1 cellular context compared by ENCODE assay signal in the genomic region with DNA sequence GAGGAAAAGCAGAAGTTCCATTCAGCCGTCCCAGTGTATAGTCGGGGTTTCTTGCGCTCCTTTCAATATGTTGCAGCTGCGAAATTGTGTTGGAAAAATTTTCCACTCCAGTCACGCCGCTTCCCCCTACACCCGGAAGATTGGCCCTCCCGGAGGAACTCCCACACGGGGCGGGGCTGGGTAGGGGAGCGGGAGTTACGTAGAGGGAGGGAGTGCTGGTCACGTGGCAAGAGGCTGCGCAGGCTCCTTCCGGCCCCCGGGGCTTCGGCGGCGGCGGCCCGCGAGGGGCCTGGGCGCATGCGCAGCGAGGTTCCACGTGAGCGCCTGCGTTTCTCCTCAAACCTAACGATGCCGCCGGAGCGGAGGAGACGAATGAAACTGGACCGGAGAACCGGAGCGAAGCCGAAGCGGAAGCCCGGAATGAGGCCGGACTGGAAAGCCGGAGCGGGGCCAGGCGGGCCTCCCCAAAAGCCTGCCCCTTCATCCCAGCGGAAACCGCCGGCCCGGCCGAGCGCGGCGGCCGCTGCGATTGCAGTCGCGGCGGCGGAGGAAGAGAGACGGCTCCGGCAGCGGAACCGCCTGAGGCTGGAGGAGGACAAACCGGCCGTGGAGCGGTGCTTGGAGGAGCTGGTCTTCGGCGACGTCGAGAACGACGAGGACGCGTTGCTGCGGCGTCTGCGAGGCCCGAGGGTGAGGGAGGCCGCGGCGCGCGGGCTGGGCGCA.
A peak's percentile ranks its signal among the peaks of the same experiment; 100 is the strongest.
TF ChIP-seq lines count a peak whose summit lies in the region.

Gene UTP18 (plus strand): TSS at position 310 of the 723 bp plus-strand sequence. CDS start 39 bp downstream, at position 349.

TF ChIP-seq in HEK293, 187 proteins besides CTCF, POLR2A, EP300 and RAD21 (continued from another document and continues in another):
- TF ChIP-seq PRDM2 (tag by site-specific recombination; IDR thresholded peaks at IDR 0.05; ENCODE audit: borderline replicate concordance) (no peak), SETDB1 (IDR thresholded peaks at IDR 0.05; ENCODE audit: insufficient read length, low read length) (no peak), ZBTB17 (tag by site-specific recombination; IDR thresholded peaks at IDR 0.05) (peak; percentile 85), ZNF2 (tag by site-specific recombination; IDR thresholded peaks at IDR 0.05) (peak; percentile 28; the same call in 1 of the 2 replicates), KLF10 (tag by site-specific recombination; IDR thresholded peaks at IDR 0.05) (peak; percentile 97), HOXC10 (CRISPR knock-in tag; IDR thresholded peaks at IDR 0.05) (no peak), ZNF645 (tag by site-specific recombination; IDR thresholded peaks at IDR 0.05) (no peak), ZNF274 (IDR thresholded peaks at IDR 0.05; ENCODE audit: low read length) (no peak), ZNF274 (tag by site-specific recombination; IDR thresholded peaks at IDR 0.05; ENCODE audit: borderline replicate concordance) (no peak), EGR2 (tag by site-specific recombination; IDR thresholded peaks at IDR 0.05; ENCODE audit: low read depth) (peak; percentile 78), ZNF302 (tag by site-specific recombination; IDR thresholded peaks at IDR 0.05; ENCODE audit: low read depth) (no peak), ZNF132 (tag by site-specific recombination; IDR thresholded peaks at IDR 0.05; ENCODE audit: borderline replicate concordance) (no peak), ZNF184 (tag by site-specific recombination; IDR thresholded peaks at IDR 0.05) (0 out of 2 replicates have a peak, but pooled peaks have one; percentile 11), ZNF707 (tag by site-specific recombination; IDR thresholded peaks at IDR 0.05) (no peak), KLF17 (tag by site-specific recombination; IDR thresholded peaks at IDR 0.05) (peak; percentile 89), TCF7L2 (IDR thresholded peaks at IDR 0.05; ENCODE audit: borderline replicate concordance, low read depth, low read length) (no peak), ZBTB48 (tag by site-specific recombination; IDR thresholded peaks at IDR 0.05) (no peak), ZNF19 (tag by site-specific recombination; IDR thresholded peaks at IDR 0.05; ENCODE audit: low read depth) (no peak), ZNF704 (tag by site-specific recombination; IDR thresholded peaks at IDR 0.05) (no peak), ZBTB10 (tag by site-specific recombination; IDR thresholded peaks at IDR 0.05) (no peak), ZNF488 (tag by site-specific recombination; IDR thresholded peaks at IDR 0.05) (no peak), ZFP41 (tag by site-specific recombination; IDR thresholded peaks at IDR 0.05; ENCODE audit: borderline replicate concordance) (no peak), ZNF692 (tag by site-specific recombination; IDR thresholded peaks at IDR 0.05) (no peak), ZNF513 (tag by site-specific recombination; IDR thresholded peaks at IDR 0.05) (no peak), ZNF24 (tag by site-specific recombination; IDR thresholded peaks at IDR 0.05) (peak; percentile 76), ZNF404 (tag by site-specific recombination; IDR thresholded peaks at IDR 0.05) (no peak), ZNF654 (tag by site-specific recombination; IDR thresholded peaks at IDR 0.05; ENCODE audit: low read depth) (no peak), ZNF530 (tag by site-specific recombination; IDR thresholded peaks at IDR 0.05; ENCODE audit: low read depth) (no peak), ZNF202 (tag by site-specific recombination; IDR thresholded peaks at IDR 0.05; ENCODE audit: borderline replicate concordance) (no peak), KLF1 (tag by site-specific recombination; IDR thresholded peaks at IDR 0.05) (peak; percentile 37; the same call in 1 of the 2 replicates), ZNF558 (tag by site-specific recombination; IDR thresholded peaks at IDR 0.05) (peak; percentile 47; the same call in 1 of the 2 replicates), ZNF114 (tag by site-specific recombination; IDR thresholded peaks at IDR 0.05) (no peak), ZNF571 (tag by site-specific recombination; IDR thresholded peaks at IDR 0.05) (no peak), ZNF121 (tag by site-specific recombination; IDR thresholded peaks at IDR 0.05) (0 out of 2 replicates have a peak, but pooled peaks have one; percentile 18), ZNF26 (tag by site-specific recombination; IDR thresholded peaks at IDR 0.05) (no peak), YY1 (tag by site-specific recombination; IDR thresholded peaks at IDR 0.05) (peak; percentile 33; the same call in 1 of the 2 replicates)
- TF ChIP-seq, protein P1, sequence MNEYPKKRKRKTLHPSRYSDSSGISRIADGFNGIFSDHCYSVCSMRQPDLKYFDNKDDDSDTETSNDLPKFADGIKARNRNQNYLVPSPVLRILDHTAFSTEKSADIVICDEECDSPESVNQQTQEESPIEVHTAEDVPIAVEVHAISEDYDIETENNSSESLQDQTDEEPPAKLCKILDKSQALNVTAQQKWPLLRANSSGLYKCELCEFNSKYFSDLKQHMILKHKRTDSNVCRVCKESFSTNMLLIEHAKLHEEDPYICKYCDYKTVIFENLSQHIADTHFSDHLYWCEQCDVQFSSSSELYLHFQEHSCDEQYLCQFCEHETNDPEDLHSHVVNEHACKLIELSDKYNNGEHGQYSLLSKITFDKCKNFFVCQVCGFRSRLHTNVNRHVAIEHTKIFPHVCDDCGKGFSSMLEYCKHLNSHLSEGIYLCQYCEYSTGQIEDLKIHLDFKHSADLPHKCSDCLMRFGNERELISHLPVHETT (tag by site-specific recombination; IDR thresholded peaks at IDR 0.05) = peak; percentile 76; the same call in 1 of the 2 replicates
